In the genomic region with DNA sequence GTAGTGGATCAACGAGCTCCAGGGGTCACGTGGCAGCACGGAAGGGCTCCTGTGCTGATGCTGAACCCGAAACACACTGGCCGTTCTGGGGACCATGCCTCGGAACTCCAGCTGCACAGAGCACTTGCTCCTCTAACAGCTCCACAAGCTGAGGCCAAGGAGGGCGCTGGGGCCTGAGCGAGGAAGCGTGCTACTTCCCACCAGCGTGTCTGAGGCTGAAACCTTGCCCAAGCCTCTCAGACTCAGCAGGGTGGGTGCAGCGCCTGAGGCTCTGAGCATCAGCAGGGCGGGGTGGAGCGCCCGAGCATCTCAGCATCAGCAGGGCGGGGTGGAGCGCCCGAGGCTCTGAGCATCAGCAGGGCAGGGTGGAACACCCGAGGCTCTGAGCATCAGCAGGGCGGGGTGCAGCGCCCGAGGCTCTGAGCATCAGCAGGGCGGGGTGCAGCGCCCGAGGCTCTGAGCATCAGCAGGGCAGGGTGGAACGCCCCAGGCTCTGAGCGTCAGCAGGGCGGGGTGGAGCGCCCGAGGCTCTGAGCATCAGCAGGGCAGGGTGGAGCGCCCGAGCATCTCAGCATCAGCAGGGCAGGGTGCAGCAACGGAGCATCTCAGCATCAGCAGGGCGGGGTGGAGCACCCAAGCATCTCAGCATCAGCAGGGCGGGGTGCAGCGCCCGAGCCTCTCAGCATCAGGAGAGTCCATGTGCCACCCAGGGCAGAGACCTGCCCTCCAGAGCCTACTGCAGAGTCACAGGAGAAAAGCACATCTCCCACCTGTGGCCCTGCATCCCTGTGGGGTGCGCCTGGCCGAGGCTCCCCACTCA, we compare ENCODE assay signal across 22 cellular contexts. TPM values are rescaled to one million over a fixed set of nuclear protein-coding genes. Genes with fewer than 3 reads are reported as not detected.
"Had no signal": no experiment of that assay in that cellular context is flagged by ENCODE, and none has a peak within 500 bp of the region (broad histone marks: within the 10 kb centered on the region; RNA-seq: fewer than 3 reads in every experiment).

No MANE protein-coding gene starts in this region.

- H3K9me3 ChIP-seq: colonic mucosa, esophagus squamous epithelium, gastroesophageal sphincter, neutrophil, sigmoid colon, stomach, thoracic aorta, transverse colon had no signal

- H3K4me3 ChIP-seq: colonic mucosa, esophagus squamous epithelium, gastroesophageal sphincter, hepatocyte, sigmoid colon, skin epidermis, stomach, thoracic aorta, transverse colon had no signal

- H3K4me1 Mint-ChIP-seq: mesothelial cell of epicardium had no signal

- H3K27ac Mint-ChIP-seq: mesothelial cell of epicardium, nephron progenitor cell had no signal

- ATAC-seq: gastroesophageal sphincter had no signal

- H3K4me3 Mint-ChIP-seq: mesothelial cell of epicardium, nephron progenitor cell had no signal

- H3K9me3 Mint-ChIP-seq: mesothelial cell of epicardium, nephron progenitor cell had no signal

- DNase-seq: cerebellar nuclear complex; colonic mucosa; dermis blood vessel endothelial cell; esophagus squamous epithelium; foreskin fibroblast; kidney glomerular epithelial cell; nephron progenitor cell; sigmoid colon; stimulated activated CD4-positive, alpha-beta T cell treated with anti-CD3 and anti-CD28 coated beads, Interleukin-12 subunit alpha, Interleukin-12 subunit beta, amount 100 ng/mL, for 4 hours; stimulated activated naive CD4-positive, alpha-beta T cell; stomach; substantia nigra; transverse colon had no signal

- H3K4me1 ChIP-seq: colonic mucosa, esophagus squamous epithelium, gastroesophageal sphincter, sigmoid colon, stomach, transverse colon had no signal

- H3K27ac ChIP-seq: colonic mucosa, esophagus squamous epithelium, gastroesophageal sphincter, hepatocyte, neutrophil, sigmoid colon, skin epidermis, stomach, thoracic aorta, transverse colon had no signal

- FAIRE-seq: urothelium cell line had no signal

RNA-seq across cellular contexts. Expression of gene TP73, which starts 12.0 kb away (rescaled TPM):
- total RNA-seq: dermis blood vessel endothelial cell, epithelial cell of proximal tubule, osteoblast, sigmoid colon, thoracic aorta had no signal
